1 cellular context compared by ENCODE assay signal in the genomic region with DNA sequence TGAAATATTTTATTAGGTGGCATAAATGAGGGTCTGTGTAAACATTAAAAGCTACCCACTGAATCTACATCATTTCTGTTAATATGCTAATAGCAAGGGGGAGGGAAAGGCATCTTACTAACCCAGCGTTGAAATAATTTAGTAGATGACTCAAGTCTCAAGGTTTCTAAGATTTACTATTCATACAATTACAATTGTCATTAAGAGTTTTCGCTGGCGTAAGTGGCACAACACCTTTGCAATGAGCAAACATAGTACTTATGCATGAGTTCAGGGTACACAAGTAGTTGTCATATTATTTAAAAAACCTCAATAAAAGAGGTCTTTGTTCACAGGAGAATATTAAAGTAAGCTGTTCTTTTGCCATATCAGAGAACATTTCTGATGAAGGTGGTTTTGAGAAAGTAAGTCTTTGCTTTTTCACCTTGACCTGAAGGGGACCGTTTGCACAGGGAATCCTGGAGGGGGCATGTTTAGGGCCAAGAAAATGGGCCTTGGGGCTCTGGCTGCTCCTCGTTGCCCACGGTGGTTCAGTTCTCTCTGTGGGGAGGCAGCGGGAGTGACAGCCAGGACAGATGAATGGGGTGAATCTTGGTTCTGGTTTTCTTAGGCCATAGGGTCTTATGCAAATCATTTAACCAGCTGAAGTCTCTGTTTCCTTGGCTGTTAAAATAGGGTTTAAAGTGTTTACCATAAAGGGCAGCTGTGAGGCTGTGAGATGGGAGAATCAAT.
A peak's percentile ranks its signal among the peaks of the same experiment; 100 is the strongest.
TF ChIP-seq lines count a peak whose summit lies in the region.

No MANE protein-coding gene starts in this region.

TF ChIP-seq in GM12878, 131 proteins besides CTCF, POLR2A, EP300 and RAD21 (continues in another document):
- TF ChIP-seq, protein P1, sequence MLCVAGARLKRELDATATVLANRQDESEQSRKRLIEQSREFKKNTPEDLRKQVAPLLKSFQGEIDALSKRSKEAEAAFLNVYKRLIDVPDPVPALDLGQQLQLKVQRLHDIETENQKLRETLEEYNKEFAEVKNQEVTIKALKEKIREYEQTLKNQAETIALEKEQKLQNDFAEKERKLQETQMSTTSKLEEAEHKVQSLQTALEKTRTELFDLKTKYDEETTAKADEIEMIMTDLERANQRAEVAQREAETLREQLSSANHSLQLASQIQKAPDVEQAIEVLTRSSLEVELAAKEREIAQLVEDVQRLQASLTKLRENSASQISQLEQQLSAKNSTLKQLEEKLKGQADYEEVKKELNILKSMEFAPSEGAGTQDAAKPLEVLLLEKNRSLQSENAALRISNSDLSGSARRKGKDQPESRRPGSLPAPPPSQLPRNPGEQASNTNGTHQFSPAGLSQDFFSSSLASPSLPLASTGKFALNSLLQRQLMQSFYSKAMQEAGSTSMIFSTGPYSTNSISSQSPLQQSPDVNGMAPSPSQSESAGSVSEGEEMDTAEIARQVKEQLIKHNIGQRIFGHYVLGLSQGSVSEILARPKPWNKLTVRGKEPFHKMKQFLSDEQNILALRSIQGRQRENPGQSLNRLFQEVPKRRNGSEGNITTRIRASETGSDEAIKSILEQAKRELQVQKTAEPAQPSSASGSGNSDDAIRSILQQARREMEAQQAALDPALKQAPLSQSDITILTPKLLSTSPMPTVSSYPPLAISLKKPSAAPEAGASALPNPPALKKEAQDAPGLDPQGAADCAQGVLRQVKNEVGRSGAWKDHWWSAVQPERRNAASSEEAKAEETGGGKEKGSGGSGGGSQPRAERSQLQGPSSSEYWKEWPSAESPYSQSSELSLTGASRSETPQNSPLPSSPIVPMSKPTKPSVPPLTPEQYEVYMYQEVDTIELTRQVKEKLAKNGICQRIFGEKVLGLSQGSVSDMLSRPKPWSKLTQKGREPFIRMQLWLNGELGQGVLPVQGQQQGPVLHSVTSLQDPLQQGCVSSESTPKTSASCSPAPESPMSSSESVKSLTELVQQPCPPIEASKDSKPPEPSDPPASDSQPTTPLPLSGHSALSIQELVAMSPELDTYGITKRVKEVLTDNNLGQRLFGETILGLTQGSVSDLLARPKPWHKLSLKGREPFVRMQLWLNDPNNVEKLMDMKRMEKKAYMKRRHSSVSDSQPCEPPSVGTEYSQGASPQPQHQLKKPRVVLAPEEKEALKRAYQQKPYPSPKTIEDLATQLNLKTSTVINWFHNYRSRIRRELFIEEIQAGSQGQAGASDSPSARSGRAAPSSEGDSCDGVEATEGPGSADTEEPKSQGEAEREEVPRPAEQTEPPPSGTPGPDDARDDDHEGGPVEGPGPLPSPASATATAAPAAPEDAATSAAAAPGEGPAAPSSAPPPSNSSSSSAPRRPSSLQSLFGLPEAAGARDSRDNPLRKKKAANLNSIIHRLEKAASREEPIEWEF (IDR thresholded peaks at IDR 0.05; ENCODE audit: insufficient replicate concordance, low read depth, low read length), result peak; percentile 84
- TF ChIP-seq MLLT1 (IDR thresholded peaks at IDR 0.05) (peak; percentile 89), ESRRA (IDR thresholded peaks at IDR 0.05; ENCODE audit: low read length) (no peak), JUND (IDR thresholded peaks at IDR 0.05; ENCODE audit: low read depth, low read length) (no peak), ATF3 (IDR thresholded peaks at IDR 0.05; ENCODE audit: borderline replicate concordance, extremely low read depth, low read depth, low read length) (no peak), RELB (IDR thresholded peaks at IDR 0.05; ENCODE audit: low read depth) (no peak), TAF1 (IDR thresholded peaks at IDR 0.05; ENCODE audit: borderline replicate concordance, low read depth, low read length) (peak; percentile 81), MXI1 (IDR thresholded peaks at IDR 0.05; ENCODE audit: low read depth, low read length) (peak; percentile 67; the same call in 1 of the 2 replicates), BACH1 (IDR thresholded peaks at IDR 0.05; ENCODE audit: borderline replicate concordance) (peak; percentile 18; the same call in 1 of the 2 replicates), RUNX3 (IDR thresholded peaks at IDR 0.05; ENCODE audit: low read length) (no peak), ZBTB11 (CRISPR knock-in tag; IDR thresholded peaks at IDR 0.05) (no peak), TCF3 (IDR thresholded peaks at IDR 0.05; ENCODE audit: borderline replicate concordance, insufficient read depth, low read depth, low read length) (no peak), IRF4 (IDR thresholded peaks at IDR 0.05; ENCODE audit: low read depth, low read length) (no peak), SIN3A (IDR thresholded peaks at IDR 0.05; ENCODE audit: low read depth, low read length) (0 out of 2 replicates have a peak, but pooled peaks have one; percentile 15), PAX5 (IDR thresholded peaks at IDR 0.05; ENCODE audit: borderline replicate concordance, low read depth, low read length) (no peak; the same call in 1 of the 2 replicates), ZBED1 (IDR thresholded peaks at IDR 0.05; ENCODE audit: borderline replicate concordance) (peak; percentile 39; the same call in 1 of the 2 replicates), BHLHE40 (IDR thresholded peaks at IDR 0.05; ENCODE audit: borderline replicate concordance in 1 of 2, low read depth in 2 of 2, low read length in 1 of 2) (0 out of 4 replicates have a peak, but pooled peaks have one; percentile 2 to 48), PRDM15 (CRISPR knock-in tag; IDR thresholded peaks at IDR 0.05) (no peak), MEF2A (IDR thresholded peaks at IDR 0.05; ENCODE audit: insufficient read depth, low read depth, low read length) (no peak), CHD2 (IDR thresholded peaks at IDR 0.05; ENCODE audit: borderline replicate concordance, low read depth, low read length) (peak; percentile 60; the same call in 1 of the 2 replicates), HCFC1 (IDR thresholded peaks at IDR 0.05; ENCODE audit: low read length) (no peak), GATAD2B (conservative IDR thresholded peaks at IDR 0.05; ENCODE audit: low read depth) (no peak), IRF3 (IDR thresholded peaks at IDR 0.05) (no peak), SMARCA5 (IDR thresholded peaks at IDR 0.05) (peak; percentile 19; the same call in 1 of the 2 replicates), NR2C2 (IDR thresholded peaks at IDR 0.05; ENCODE audit: borderline replicate concordance, control insufficient read depth, insufficient read length, low read depth) (no peak)
- TF ChIP-seq, protein P2, sequence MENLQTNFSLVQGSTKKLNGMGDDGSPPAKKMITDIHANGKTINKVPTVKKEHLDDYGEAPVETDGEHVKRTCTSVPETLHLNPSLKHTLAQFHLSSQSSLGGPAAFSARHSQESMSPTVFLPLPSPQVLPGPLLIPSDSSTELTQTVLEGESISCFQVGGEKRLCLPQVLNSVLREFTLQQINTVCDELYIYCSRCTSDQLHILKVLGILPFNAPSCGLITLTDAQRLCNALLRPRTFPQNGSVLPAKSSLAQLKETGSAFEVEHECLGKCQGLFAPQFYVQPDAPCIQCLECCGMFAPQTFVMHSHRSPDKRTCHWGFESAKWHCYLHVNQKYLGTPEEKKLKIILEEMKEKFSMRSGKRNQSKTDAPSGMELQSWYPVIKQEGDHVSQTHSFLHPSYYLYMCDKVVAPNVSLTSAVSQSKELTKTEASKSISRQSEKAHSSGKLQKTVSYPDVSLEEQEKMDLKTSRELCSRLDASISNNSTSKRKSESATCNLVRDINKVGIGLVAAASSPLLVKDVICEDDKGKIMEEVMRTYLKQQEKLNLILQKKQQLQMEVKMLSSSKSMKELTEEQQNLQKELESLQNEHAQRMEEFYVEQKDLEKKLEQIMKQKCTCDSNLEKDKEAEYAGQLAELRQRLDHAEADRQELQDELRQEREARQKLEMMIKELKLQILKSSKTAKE (IDR thresholded peaks at IDR 0.05; ENCODE audit: low read depth, poor library complexity, severe bottlenecking), result peak; percentile 39
- TF ChIP-seq, protein P3, sequence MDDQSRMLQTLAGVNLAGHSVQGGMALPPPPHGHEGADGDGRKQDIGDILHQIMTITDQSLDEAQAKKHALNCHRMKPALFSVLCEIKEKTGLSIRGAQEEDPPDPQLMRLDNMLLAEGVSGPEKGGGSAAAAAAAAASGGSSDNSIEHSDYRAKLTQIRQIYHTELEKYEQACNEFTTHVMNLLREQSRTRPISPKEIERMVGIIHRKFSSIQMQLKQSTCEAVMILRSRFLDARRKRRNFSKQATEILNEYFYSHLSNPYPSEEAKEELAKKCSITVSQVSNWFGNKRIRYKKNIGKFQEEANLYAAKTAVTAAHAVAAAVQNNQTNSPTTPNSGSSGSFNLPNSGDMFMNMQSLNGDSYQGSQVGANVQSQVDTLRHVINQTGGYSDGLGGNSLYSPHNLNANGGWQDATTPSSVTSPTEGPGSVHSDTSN (IDR thresholded peaks at IDR 0.05; ENCODE audit: insufficient replicate concordance, low read depth, low read length), result peak; percentile 81
- TF ChIP-seq, protein P4, sequence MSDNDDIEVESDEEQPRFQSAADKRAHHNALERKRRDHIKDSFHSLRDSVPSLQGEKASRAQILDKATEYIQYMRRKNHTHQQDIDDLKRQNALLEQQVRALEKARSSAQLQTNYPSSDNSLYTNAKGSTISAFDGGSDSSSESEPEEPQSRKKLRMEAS (IDR thresholded peaks at IDR 0.05; ENCODE audit: low read depth, low read length), result 0 out of 2 replicates have a peak, but pooled peaks have one; percentile 18
